In the genomic region with DNA sequence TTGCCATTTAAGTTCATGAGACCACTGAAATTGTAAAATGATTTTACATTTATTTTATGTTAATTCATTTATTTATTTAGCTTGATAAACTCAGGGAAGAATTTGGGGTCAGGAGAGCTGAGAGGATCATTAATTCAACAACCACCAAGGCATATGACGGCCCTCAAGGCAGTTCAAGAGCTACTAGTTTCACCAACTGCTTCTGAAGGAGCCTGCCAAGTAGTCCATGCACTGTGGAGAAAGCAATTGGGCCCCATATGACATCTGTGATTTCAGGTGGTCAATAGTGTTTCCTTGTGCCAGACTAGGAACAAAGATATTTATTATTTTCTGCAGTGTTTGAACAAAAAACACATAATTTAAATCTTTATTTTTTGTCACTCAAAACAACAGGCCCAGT, we compare ENCODE assay signal across 27 cellular contexts.
"Had no signal": no experiment of that assay in that cellular context is flagged by ENCODE, and none has a peak within 500 bp of the region (broad histone marks: within the 10 kb centered on the region; RNA-seq: fewer than 3 reads in every experiment).

No MANE protein-coding gene starts in this region.

- H3K4me1 ChIP-seq: ascending aorta had no signal

- H3K36me3 ChIP-seq: ascending aorta, cardiac muscle cell, WERI-Rb-1 had no signal

- H3K4me3 ChIP-seq: ascending aorta, cardiac muscle cell had no signal

- DNase-seq: activated CD4-positive, alpha-beta memory T cell treated with anti-CD3 and anti-CD28 coated beads, Interleukin-2, amount 10 ng/mL, durations not matched to agents 7 days and 5 days; activated CD4-positive, alpha-beta T cell treated with anti-CD3 and anti-CD28 coated beads for 1 hour; activated CD4-positive, alpha-beta T cell treated with anti-CD3 and anti-CD28 coated beads for 36 hours; activated CD4-positive, alpha-beta T cell treated with anti-CD3 and anti-CD28 coated beads for 48 hours; activated CD4-positive, alpha-beta T cell treated with anti-CD3 and anti-CD28 coated beads, Interleukin-2, amount 10 ng/mL, durations not matched to agents 7 days and 5 days; activated CD4-positive, alpha-beta T cell treated with anti-CD3 and anti-CD28 coated beads, Interleukin-2, amount 50 U/mL, for 48 hours; activated CD4-positive, CD25-positive, alpha-beta regulatory T cell; activated CD8-positive, alpha-beta memory T cell treated with anti-CD3 and anti-CD28 coated beads for 24 hours; activated CD8-positive, alpha-beta memory T cell treated with anti-CD3 and anti-CD28 coated beads, Interleukin-2, amount 10 ng/mL, durations not matched to agents 7 days and 5 days; activated CD8-positive, alpha-beta memory T cell treated with anti-CD3 and anti-CD28 coated beads, Interleukin-2, amount 50 U/mL, for 48 hours; activated CD8-positive, alpha-beta T cell treated with anti-CD3 and anti-CD28 coated beads, Interleukin-2, amount 10 ng/mL, durations not matched to agents 7 days and 5 days; activated effector memory CD4-positive, alpha-beta T cell treated with Interleukin-2 at 50 U/mL for 16 hours; activated gamma-delta T cell; activated naive CD4-positive, alpha-beta T cell treated with anti-CD3 and anti-CD28 coated beads, Interleukin-2, amount 10 ng/mL, durations not matched to agents 7 days and 5 days; activated naive CD4-positive, alpha-beta T cell treated with Interleukin-2 at 50 U/mL for 16 hours; activated naive CD8-positive, alpha-beta T cell treated with anti-CD3 and anti-CD28 coated beads, Interleukin-2, amount 10 ng/mL, durations not matched to agents 7 days and 5 days; activated naive CD8-positive, alpha-beta T cell treated with anti-CD3 and anti-CD28 coated beads, Interleukin-2, amount 50 U/mL, for 24 hours; activated T-cell treated with anti-CD3 and anti-CD28 coated beads, Interleukin-2, amount 50 U/mL, for 24 hours; activated T-cell treated with anti-CD3 and anti-CD28 coated beads, Interleukin-2, amount 50 U/mL, for 48 hours; amygdala; anterior cingulate cortex; T-helper 1 cell; T-helper 2 cell; T-helper 9 cell; WERI-Rb-1 had no signal

- H3K9me3 ChIP-seq: ascending aorta had no signal

- H3K27me3 ChIP-seq: ascending aorta, cardiac muscle cell had no signal

- H3K27ac ChIP-seq: ascending aorta, cardiac muscle cell, WERI-Rb-1 had no signal
